31 cellular contexts compared by ENCODE assay signal in the genomic region with DNA sequence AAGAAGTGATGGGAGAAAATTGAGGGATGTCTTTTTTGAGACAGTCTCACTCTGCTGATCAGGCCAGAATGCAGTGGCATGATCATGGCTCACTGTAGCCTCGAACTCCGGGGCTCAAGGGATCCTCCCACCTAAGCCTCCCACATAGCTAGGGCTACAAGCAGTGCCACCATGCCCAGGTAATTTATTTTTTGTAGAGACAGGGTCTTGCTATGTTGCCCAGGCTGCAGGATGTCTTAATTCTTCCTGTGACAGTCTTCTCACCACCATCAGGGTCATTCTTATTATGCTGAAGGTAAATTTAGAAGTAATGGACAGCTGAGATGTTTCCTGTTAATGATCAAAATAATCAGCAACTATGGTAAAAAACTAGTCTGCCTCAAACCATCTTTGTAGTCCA.
"Had no signal": no experiment of that assay in that cellular context is flagged by ENCODE, and none has a peak within 500 bp of the region (broad histone marks: within the 10 kb centered on the region; RNA-seq: fewer than 3 reads in every experiment).

No MANE protein-coding gene starts in this region.

- ATAC-seq: activated T-cell treated with anti-CD3 and anti-CD28 coated beads, Interleukin-2, amount 50 U/mL, for 72 hours; foreskin keratinocyte; gastrocnemius medialis; heart left ventricle; T-helper 17 cell had no signal

- H3K27ac Mint-ChIP-seq: activated CD4-positive, alpha-beta memory T cell treated with anti-CD3 and anti-CD28 coated beads, Interleukin-2, amount 10 ng/mL, durations not matched to agents 7 days and 5 days; activated naive CD8-positive, alpha-beta T cell treated with anti-CD3 and anti-CD28 coated beads, Interleukin-2, amount 10 ng/mL, durations not matched to agents 7 days and 5 days; activated T-cell treated with anti-CD3 and anti-CD28 coated beads, Interleukin-2, amount 50 U/mL, for 72 hours; dendritic cell treated with granulocyte-macrophage colony-stimulating factor and Interleukin-4, amounts not matched to agents 40 ng/mL and 50 ng/mL, for 4 days; T-helper 17 cell; T-helper 2 cell treated with Interferon-gamma antibody and Interleukin-4, amounts not matched to agents 5 μg/mL and 100 μg/mL, for 36 hours had no signal

- H3K27me3 Mint-ChIP-seq: activated CD4-positive, alpha-beta memory T cell treated with anti-CD3 and anti-CD28 coated beads, Interleukin-2, amount 10 ng/mL, durations not matched to agents 7 days and 5 days; activated CD4-positive, alpha-beta T cell treated with anti-CD3 and anti-CD28 coated beads, Interleukin-2, amount 10 ng/mL, durations not matched to agents 7 days and 5 days; activated naive CD8-positive, alpha-beta T cell treated with anti-CD3 and anti-CD28 coated beads, Interleukin-2, amount 10 ng/mL, durations not matched to agents 7 days and 5 days; activated T-cell treated with anti-CD3 and anti-CD28 coated beads, Interleukin-2, amount 50 U/mL, for 24 hours; central memory CD8-positive, alpha-beta T cell; dendritic cell treated with granulocyte-macrophage colony-stimulating factor and Interleukin-4, amounts not matched to agents 40 ng/mL and 50 ng/mL, for 4 days; T-helper 17 cell had no signal

- DNase-seq: activated CD4-positive, alpha-beta memory T cell treated with anti-CD3 and anti-CD28 coated beads, Interleukin-2, amount 10 ng/mL, durations not matched to agents 7 days and 5 days; activated CD4-positive, alpha-beta T cell treated with anti-CD3 and anti-CD28 coated beads for 1 hour; activated CD4-positive, alpha-beta T cell treated with anti-CD3 and anti-CD28 coated beads for 4 hours; activated CD4-positive, alpha-beta T cell treated with anti-CD3 and anti-CD28 coated beads, Interleukin-2, amount 10 ng/mL, durations not matched to agents 7 days and 5 days; activated CD4-positive, alpha-beta T cell treated with anti-CD3 and anti-CD28 coated beads, Interleukin-2, amount 50 U/mL, for 4 hours; activated CD8-positive, alpha-beta memory T cell treated with anti-CD3 and anti-CD28 coated beads, Interleukin-2, amount 50 U/mL, for 48 hours; activated gamma-delta T cell treated with Interleukin-2 at 50 U/mL for 16 hours; activated naive CD4-positive, alpha-beta T cell treated with anti-CD3 and anti-CD28 coated beads, Interleukin-2, amount 50 U/mL, for 16 hours; activated naive CD4-positive, alpha-beta T cell treated with Interleukin-2 at 50 U/mL for 16 hours; activated naive CD8-positive, alpha-beta T cell treated with anti-CD3 and anti-CD28 coated beads, Interleukin-2, amount 10 ng/mL, durations not matched to agents 7 days and 5 days; activated T-cell treated with anti-CD3 and anti-CD28 coated beads for 4 hours; activated T-cell treated with anti-CD3 and anti-CD28 coated beads, Interleukin-2, amount 50 U/mL, for 24 hours; activated T-cell treated with anti-CD3 and anti-CD28 coated beads, Interleukin-2, amount 50 U/mL, for 72 hours; brain microvascular endothelial cell; dorsolateral prefrontal cortex; effector memory CD4-positive, alpha-beta T cell; erythroblast; foreskin keratinocyte; gastrocnemius medialis; glutamatergic neuron; heart left ventricle; T-helper 1 cell; T-helper 17 cell; T1000 had no signal

- H3K4me1 ChIP-seq: gastrocnemius medialis had no signal

- H3K9me3 Mint-ChIP-seq: activated CD4-positive, alpha-beta memory T cell treated with anti-CD3 and anti-CD28 coated beads, Interleukin-2, amount 10 ng/mL, durations not matched to agents 7 days and 5 days; activated CD4-positive, alpha-beta T cell treated with anti-CD3 and anti-CD28 coated beads, Interleukin-2, amount 10 ng/mL, durations not matched to agents 7 days and 5 days; activated naive CD8-positive, alpha-beta T cell treated with anti-CD3 and anti-CD28 coated beads, Interleukin-2, amount 10 ng/mL, durations not matched to agents 7 days and 5 days; activated T-cell treated with anti-CD3 and anti-CD28 coated beads, Interleukin-2, amount 50 U/mL, for 24 hours; activated T-cell treated with anti-CD3 and anti-CD28 coated beads, Interleukin-2, amount 50 U/mL, for 72 hours; central memory CD8-positive, alpha-beta T cell; dendritic cell treated with granulocyte-macrophage colony-stimulating factor and Interleukin-4, amounts not matched to agents 40 ng/mL and 50 ng/mL, for 4 days; T-helper 2 cell treated with Interferon-gamma antibody and Interleukin-4, amounts not matched to agents 5 μg/mL and 100 μg/mL, for 36 hours had no signal

- FAIRE-seq: astrocyte, bronchial epithelial cell had no signal

- H3K9me3 ChIP-seq: esophagus muscularis mucosa, gastrocnemius medialis, heart left ventricle had no signal

- H3K27me3 ChIP-seq: brain microvascular endothelial cell, dorsolateral prefrontal cortex, esophagus muscularis mucosa, foreskin keratinocyte, gastrocnemius medialis, heart left ventricle had no signal

- H3K4me3 ChIP-seq: coronary artery, dorsolateral prefrontal cortex, esophagus muscularis mucosa, gastrocnemius medialis, heart left ventricle had no signal

- H3K27ac ChIP-seq: brain microvascular endothelial cell, coronary artery, dorsolateral prefrontal cortex, esophagus muscularis mucosa, foreskin keratinocyte, gastrocnemius medialis, heart left ventricle had no signal

- H3K4me3 Mint-ChIP-seq: activated CD4-positive, alpha-beta memory T cell treated with anti-CD3 and anti-CD28 coated beads, Interleukin-2, amount 10 ng/mL, durations not matched to agents 7 days and 5 days; activated CD4-positive, alpha-beta T cell treated with anti-CD3 and anti-CD28 coated beads, Interleukin-2, amount 10 ng/mL, durations not matched to agents 7 days and 5 days; activated naive CD8-positive, alpha-beta T cell treated with anti-CD3 and anti-CD28 coated beads, Interleukin-2, amount 10 ng/mL, durations not matched to agents 7 days and 5 days; activated T-cell treated with anti-CD3 and anti-CD28 coated beads, Interleukin-2, amount 50 U/mL, for 24 hours; activated T-cell treated with anti-CD3 and anti-CD28 coated beads, Interleukin-2, amount 50 U/mL, for 72 hours; central memory CD8-positive, alpha-beta T cell; dendritic cell treated with granulocyte-macrophage colony-stimulating factor and Interleukin-4, amounts not matched to agents 40 ng/mL and 50 ng/mL, for 4 days; T-helper 17 cell; T-helper 2 cell treated with Interferon-gamma antibody and Interleukin-4, amounts not matched to agents 5 μg/mL and 100 μg/mL, for 36 hours had no signal
